ENCODE assay signal across 20 cellular contexts in genomic region chr7:133575726-133576125, GRCh38.
DNase-seq lines count a peak whose midpoint lies in the region; ATAC-seq and TF ChIP-seq lines count a peak whose summit lies in the region.
"Had no signal": no experiment of that assay in that cellular context is flagged by ENCODE, and none has a peak within 500 bp of the region (broad histone marks: within the 10 kb centered on the region; RNA-seq: fewer than 3 reads in every experiment).

No MANE protein-coding gene starts in this region.

- no peak for ATAC-seq in stimulated activated naive CD8-positive, alpha-beta T cell treated with anti-CD3 and anti-CD28 coated beads, Interleukin-15, amount 100 ng/mL, for 72 hours
- no peak for ATAC-seq in stimulated activated naive CD8-positive, alpha-beta T cell treated with anti-CD3 and anti-CD28 coated beads, Interleukin-15, Interleukin-2, amounts not matched to agents 100 U/mL and 50 U/mL, for 24 hours
- ATAC-seq in PC-3 (no peak), WTC11 (no peak), HG03520 (IDR thresholded peaks at IDR 0.05; ENCODE audit: unreplicated experiment) (no peak)
- ATAC-seq: gastroesophageal sphincter, left lung, mucosa of descending colon, upper lobe of right lung had no signal

- H4K20me1 ChIP-seq in PC-3 (ENCODE audit: low read length), result no peaks in the 10 kb centered on the region

- H3K9ac ChIP-seq in PC-3 (ENCODE audit: low read length), result no peak overlapping the region

- H3K27me3 Mint-ChIP-seq in stimulated activated naive CD8-positive, alpha-beta T cell treated with anti-CD3 and anti-CD28 coated beads, Interleukin-15, amount 100 ng/mL, for 72 hours, result no peaks in the 10 kb centered on the region
- H3K27me3 Mint-ChIP-seq in WTC11 (ENCODE audit: low read depth), result no peaks in the 10 kb centered on the region

- H3K4me3 ChIP-seq in PC-3 (ENCODE audit: low read length), result no peak overlapping the region
- H3K4me3 ChIP-seq: colonic mucosa, gastroesophageal sphincter, left lung, mucosa of descending colon, upper lobe of right lung had no signal

- H3K9me3 Mint-ChIP-seq in stimulated activated naive CD8-positive, alpha-beta T cell treated with anti-CD3 and anti-CD28 coated beads, Interleukin-15, amount 100 ng/mL, for 72 hours, result no peaks in the 10 kb centered on the region
- H3K9me3 Mint-ChIP-seq in WTC11, result no peaks in the 10 kb centered on the region

- no peak for TF ChIP-seq CTCF in PC-3 (conservative IDR thresholded peaks at IDR 0.05; ENCODE audit: low read depth, low read length)
- no peak for TF ChIP-seq CTCF in WTC11 (IDR thresholded peaks at IDR 0.05)

- POLR2A ChIA-PET in PC-3 (lab: Charles Lee; ENCODE audit: unreplicated experiment), result interaction anchor here (0.6 kb wide), 1 partner anchor 125 kb away, joined by 6 read pairs; no protein-coding TSS in a partner anchor
- POLR2A ChIA-PET in WTC11 (lab: Charles Lee), result no interaction called here

- no peaks in the 10 kb centered on the region for H3K9me3 ChIP-seq in PC-3 (ENCODE audit: low read length)
- H3K9me3 ChIP-seq: colonic mucosa, gastroesophageal sphincter, left lung, mucosa of descending colon, upper lobe of right lung had no signal

- H3F3A ChIP-seq in PC-3 (ENCODE audit: low read length, unreplicated experiment), result peaks cover 5% of the 10 kb centered on the region

- H3K36me3 ChIP-seq in PC-3 (ENCODE audit: low read depth, low read length), result no peaks in the 10 kb centered on the region
- H3K36me3 ChIP-seq: colonic mucosa, left lung, upper lobe of right lung had no signal

- intact Hi-C loops in PC-3 (cut with micrococcal nuclease), result no loop called here

- no peak overlapping the region for H3K4me3 Mint-ChIP-seq in stimulated activated naive CD8-positive, alpha-beta T cell treated with anti-CD3 and anti-CD28 coated beads, Interleukin-15, amount 100 ng/mL, for 72 hours
- no peak overlapping the region for H3K4me3 Mint-ChIP-seq in WTC11

- CTCF ChIA-PET in PC-3 (lab: Charles Lee) (no interaction called here), WTC11 (lab: Charles Lee) (no interaction called here)

- peaks cover 2% of the 10 kb centered on the region; the same call in 1 of the 2 replicates for H3K36me3 Mint-ChIP-seq in WTC11

- H2AFZ ChIP-seq in PC-3 (ENCODE audit: low read length), result no peak overlapping the region

- no peaks in the 10 kb centered on the region for H3K79me2 ChIP-seq in PC-3 (ENCODE audit: low read length)

- no peaks in the 10 kb centered on the region for H3K4me1 Mint-ChIP-seq in stimulated activated naive CD8-positive, alpha-beta T cell treated with anti-CD3 and anti-CD28 coated beads, Interleukin-15, amount 100 ng/mL, for 72 hours
- peaks cover 17% of the 10 kb centered on the region for H3K4me1 Mint-ChIP-seq in WTC11

- no peak for DNase-seq in stimulated activated naive CD8-positive, alpha-beta T cell treated with anti-CD3 and anti-CD28 coated beads, Interleukin-15, amount 100 ng/mL, for 72 hours
- no peak for DNase-seq in stimulated activated naive CD8-positive, alpha-beta T cell treated with anti-CD3 and anti-CD28 coated beads, Interleukin-15, Interleukin-2, amounts not matched to agents 100 U/mL and 50 U/mL, for 24 hours
- DNase-seq in NCI-H82 (lab: John Stamatoyannopoulos, UW) (peak; percentile 55), fibroblast of gingiva (ENCODE audit: low read depth) (peak; percentile 12), PC-3 (no peak), WTC11 (ENCODE audit: low spot score) (no peak)
- DNase-seq in activated naive CD4-positive, alpha-beta T cell (lab: John Stamatoyannopoulos, UW), result no peak
- DNase-seq: activated CD4-positive, alpha-beta T cell treated with anti-CD3 and anti-CD28 coated beads, Interleukin-2, amount 50 U/mL, for 1 hour; activated gamma-delta T cell treated with Interleukin-2 at 50 U/mL for 16 hours; colonic mucosa; HCEC 1CT; left lung; mucosa of descending colon; MV-4-11; NCI-H2107; RPMI8226; stimulated activated CD4-positive, alpha-beta T cell treated with anti-CD3 and anti-CD28 coated beads, Interleukin-1b, Interleukin-23, amount 100 ng/mL, for 48 hours; upper lobe of right lung had no signal

- H3K4me1 ChIP-seq in PC-3 (ENCODE audit: insufficient read depth, low read length), result peaks cover 26% of the 10 kb centered on the region
- H3K4me1 ChIP-seq: colonic mucosa, gastroesophageal sphincter, left lung, upper lobe of right lung had no signal

- H3K27ac ChIP-seq in PC-3 (ENCODE audit: low read length), result no peak overlapping the region
- H3K27ac ChIP-seq: colonic mucosa, gastroesophageal sphincter, left lung, upper lobe of right lung had no signal

- no peak overlapping the region for H3K4me2 ChIP-seq in PC-3 (ENCODE audit: low read length)

- peak overlapping the region; percentile 24 to 35 for H3K27ac Mint-ChIP-seq in stimulated activated naive CD8-positive, alpha-beta T cell treated with anti-CD3 and anti-CD28 coated beads, Interleukin-15, amount 100 ng/mL, for 72 hours
- H3K27ac Mint-ChIP-seq in WTC11, result no peak overlapping the region; the same call in 1 of the 2 replicates

- BruUV-seq in PC-3 (replicated peaks; lab: Mats Ljungman, UMichigan), result no TSS peak

- no peaks in the 10 kb centered on the region for H3K9me2 ChIP-seq in PC-3 (replicated peaks; ENCODE audit: low read length)

- H3K27me3 ChIP-seq in PC-3 (ENCODE audit: low read length), result no peaks in the 10 kb centered on the region
- H3K27me3 ChIP-seq: colonic mucosa, gastroesophageal sphincter, left lung, upper lobe of right lung had no signal

TF ChIP-seq in WTC11, 78 proteins besides CTCF, POLR2A, EP300 and RAD21 (continues in another document):
- TF ChIP-seq SMAD4 (CRISPR knock-in tag; IDR thresholded peaks at IDR 0.05), result no peak
- TF ChIP-seq ZNF219 (CRISPR knock-in tag; IDR thresholded peaks at IDR 0.05; ENCODE audit: borderline replicate concordance), result no peak
- TF ChIP-seq ZMAT4 (CRISPR knock-in tag; IDR thresholded peaks at IDR 0.05), result no peak
- TF ChIP-seq NFYB (CRISPR knock-in tag; conservative IDR thresholded peaks at IDR 0.05; ENCODE audit: low read depth), result no peak
- TF ChIP-seq ARID4B (CRISPR knock-in tag; IDR thresholded peaks at IDR 0.05; ENCODE audit: borderline replicate concordance), result no peak
- TF ChIP-seq FOXP1 (CRISPR knock-in tag; IDR thresholded peaks at IDR 0.05; ENCODE audit: borderline replicate concordance), result no peak
- TF ChIP-seq IRF2 (CRISPR knock-in tag; IDR thresholded peaks at IDR 0.05; ENCODE audit: borderline replicate concordance, low read depth), result no peak
- TF ChIP-seq E2F5 (CRISPR knock-in tag; IDR thresholded peaks at IDR 0.05), result no peak

Comparison
In these comparisons a context has a peak if more than half of its experiments do, and no peak if none do; other contexts are left out.
1. DNase-seq: peak in NCI-H82 (single experiment) and fibroblast of gingiva (single experiment); none in stimulated activated naive CD8-positive, alpha-beta T cell treated with anti-CD3 and anti-CD28 coated beads, Interleukin-15, amount 100 ng/mL, for 72 hours (0 of 2), stimulated activated naive CD8-positive, alpha-beta T cell treated with anti-CD3 and anti-CD28 coated beads, Interleukin-15, Interleukin-2, amounts not matched to agents 100 U/mL and 50 U/mL, for 24 hours (single experiment), PC-3 (single experiment), activated naive CD4-positive, alpha-beta T cell (0 of 4) and WTC11 (single experiment).